In genomic region chr2:88053301-88053700, GRCh38 we compare ENCODE assay signal across 10 cellular contexts. TPM values are rescaled to one million over a fixed set of nuclear protein-coding genes. Genes with fewer than 3 reads are reported as not detected.
DNase-seq lines count a peak whose midpoint lies in the region; ATAC-seq and TF ChIP-seq lines count a peak whose summit lies in the region.
"Had no signal": no experiment of that assay in that cellular context is flagged by ENCODE, and none has a peak within 500 bp of the region (broad histone marks: within the 10 kb centered on the region; RNA-seq: fewer than 3 reads in every experiment).

No MANE protein-coding gene starts in this region.

- intact Hi-C loops in gastrocnemius medialis (cut with DNase I; ENCODE audit: low total_unique reads) = no loop called here

- TF ChIP-seq CTCF in fibroblast of mammary gland (conservative IDR thresholded peaks at IDR 0.05; ENCODE audit: control insufficient read depth, insufficient read depth, low read depth, low read length) (no peak), gastrocnemius medialis (IDR thresholded peaks at IDR 0.05 in 4 of 5, conservative IDR thresholded peaks at IDR 0.05 in 1 of 5) (no peak), GM13976 (IDR thresholded peaks at IDR 0.05; ENCODE audit: borderline replicate concordance, control extremely low read depth, extremely low read depth, insufficient read depth, missing control alignments) (no peak), Peyer's patch (IDR thresholded peaks at IDR 0.05) (no peak)

- no peaks in the 10 kb centered on the region for H3K36me3 ChIP-seq in gastrocnemius medialis
- H3K36me3 ChIP-seq in Peyer's patch = no peaks in the 10 kb centered on the region

- TF ChIP-seq POLR2A in gastrocnemius medialis (IDR thresholded peaks at IDR 0.05) (peak in 1 of 2 donors; percentile 20), Peyer's patch (IDR thresholded peaks at IDR 0.05) (no peak)

- ATAC-seq in T-helper 17 cell (no peak), gastrocnemius medialis (no peak)

- H3K9me3 ChIP-seq in T-helper 17 cell (ENCODE audit: control insufficient read depth, low read length, poor library complexity, severe bottlenecking) = no peaks in the 10 kb centered on the region
- no peaks in the 10 kb centered on the region for H3K9me3 ChIP-seq in gastrocnemius medialis
- H3K9me3 ChIP-seq in Peyer's patch = no peaks in the 10 kb centered on the region

- H3K4me1 ChIP-seq in gastrocnemius medialis = peaks cover 33 to 37% of the 10 kb centered on the region in 2 donors
- peaks cover 0 to 32% (median 6%) of the 10 kb centered on the region in 4 donors for H3K4me1 ChIP-seq in Peyer's patch

- H3K36me3 Mint-ChIP-seq in T-helper 17 cell (ENCODE audit: low read depth) = peaks cover 2% of the 10 kb centered on the region

- H3K4me3 ChIP-seq in fibroblast of mammary gland (ENCODE audit: control insufficient read depth, low read depth, low read length) (no peak overlapping the region), gastrocnemius medialis (peak overlapping the region in 1 of 4 donors; percentile 23), Peyer's patch (peak overlapping the region in 1 of 4 donors; percentile 68)

- DNase-seq in EH (ENCODE audit: low read depth) (peak; percentile 76), T-helper 17 cell (no peak), fibroblast of mammary gland (ENCODE audit: low read depth) (peak; percentile 87), gastrocnemius medialis (no peak), GM13976 (ENCODE audit: low spot score) (no peak), D341Med (ENCODE audit: low spot score) (no peak), ecto neural progenitor cell (ENCODE audit: low spot score) (no peak), Peyer's patch (no peak)
- DNase-seq: activated effector memory CD4-positive, alpha-beta T cell treated with anti-CD3 and anti-CD28 coated beads, Interleukin-2, amount 50 U/mL, for 16 hours; islet precursor cell had no signal

- in situ Hi-C loops in gastrocnemius medialis (cut with MboI; ENCODE audit: low sequenced_read_pairs in 4 of 4) (loop anchor here in 2 of 4 donors (10.0 to 25.0 kb wide), 2 partner anchors 609 to 1608 kb away; partner anchors contain the start of gene KDM3A (in 1 of the 2)), GM13976 (cut with MboI; ENCODE audit: low sequenced_read_pairs, unreplicated experiment) (loop anchor here (25.0 kb wide), 1 partner anchor 609 kb away; no protein-coding TSS in a partner anchor)

- peak overlapping the region; percentile 98 for H3K27ac Mint-ChIP-seq in T-helper 17 cell

- no peaks in the 10 kb centered on the region for H3K27me3 Mint-ChIP-seq in T-helper 17 cell

- H3K27ac ChIP-seq in gastrocnemius medialis (peak overlapping the region; percentile 96 to 99 (median 98)), Peyer's patch (no peak overlapping the region)

- no peak overlapping the region for H3K4me3 Mint-ChIP-seq in T-helper 17 cell

- H3K4me1 Mint-ChIP-seq in T-helper 17 cell = peaks cover 41% of the 10 kb centered on the region

- H3K27me3 ChIP-seq in gastrocnemius medialis = no peaks in the 10 kb centered on the region
- H3K27me3 ChIP-seq in Peyer's patch = no peaks in the 10 kb centered on the region

RNA-seq across cellular contexts. Expression of gene KRCC1, which starts 2.3 kb away (rescaled TPM):
- 10 to 100 TPM in 1 of 2 donors, 1 to 10 TPM in 1; 7.8 to 10.6 TPM for total RNA-seq in T-helper 17 cell
- 10 to 100 TPM; 20.0 to 29.5 (median 27.2) TPM for total RNA-seq in gastrocnemius medialis
- total RNA-seq in Peyer's patch = 10 to 100 TPM; 18.0 to 40.4 (median 27.3) TPM

RNA-seq across cellular contexts. Expression of gene SMYD1, which starts 14.3 kb away (rescaled TPM):
- not detected for total RNA-seq in T-helper 17 cell
- 100 to 1,000 TPM; 107 to 214 (median 147) TPM for total RNA-seq in gastrocnemius medialis
- 1 to 10 TPM in 1 of 4 donors, under 1 TPM in 1, not detected in 2; 0.67 to 2.7 TPM for total RNA-seq in Peyer's patch

RNA-seq across cellular contexts. Expression of gene RNU2-63P, which starts 37.0 kb away (rescaled TPM):
- total RNA-seq in T-helper 17 cell (10 to 100 TPM in 1 of 2 donors, 1 to 10 TPM in 1; 8.3 to 16.2 TPM), gastrocnemius medialis (not detected), Peyer's patch (1,000 to 10,000 TPM in 1 of 4 donors, not detected in 3; 1,585 TPM)

Comparison
In these comparisons a context has a peak if more than half of its experiments do, and no peak if none do; other contexts are left out.
1. DNase-seq: peak in EH (single experiment) and fibroblast of mammary gland (single experiment); none in T-helper 17 cell (0 of 3), gastrocnemius medialis (0 of 2), GM13976 (single experiment), D341Med (single experiment), ecto neural progenitor cell (single experiment) and Peyer's patch (0 of 3).
2. H3K27ac ChIP-seq: peak in gastrocnemius medialis (4 of 4); none in Peyer's patch (0 of 4).
3. RNA of gene SMYD1, which starts 14.3 kb away (total RNA-seq): 107 to 214 TPM in gastrocnemius medialis; 0.67 to 2.7 TPM in Peyer's patch and not detected in T-helper 17 cell; every median in the first group is over 10 times any median in the second.